12 cellular contexts compared by ENCODE assay signal in the genomic region with DNA sequence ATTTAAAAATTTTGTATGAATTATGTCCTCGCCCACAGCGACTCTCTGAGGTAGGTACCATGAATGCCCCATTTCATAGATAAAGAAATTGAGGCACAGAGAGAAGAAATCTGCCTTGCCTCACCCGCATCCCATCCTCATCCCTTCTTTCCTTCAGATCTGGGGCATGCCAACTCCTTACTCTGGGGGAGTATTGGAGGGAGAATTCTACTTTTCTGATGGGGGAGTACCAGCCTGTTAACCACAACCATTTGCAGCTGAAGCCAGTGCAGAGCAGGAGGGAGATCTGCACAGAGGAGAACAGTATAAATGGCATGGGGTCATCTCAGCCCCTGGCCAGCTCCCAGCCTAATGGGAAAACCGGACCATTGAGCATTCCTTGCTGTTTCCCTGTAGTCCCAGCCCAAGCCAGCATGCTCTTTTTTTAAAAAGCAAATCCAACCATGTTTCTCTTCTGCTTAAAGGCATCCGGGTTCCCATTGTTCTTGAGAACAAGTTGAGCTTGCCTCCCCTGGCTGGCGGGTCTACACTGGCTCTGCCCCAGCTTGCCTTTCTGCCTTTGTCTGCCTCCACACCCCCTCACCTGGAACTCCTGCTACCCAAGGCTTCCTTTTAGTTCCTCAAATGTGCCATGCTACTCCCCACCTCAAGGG. TPM values are rescaled to one million over a fixed set of nuclear protein-coding genes. Genes with fewer than 3 reads are reported as not detected.
A peak's percentile ranks its signal among the peaks of the same experiment; 100 is the strongest.
DNase-seq lines count a peak whose midpoint lies in the region; ATAC-seq and TF ChIP-seq lines count a peak whose summit lies in the region.
"Had no signal": no experiment of that assay in that cellular context is flagged by ENCODE, and none has a peak within 500 bp of the region (broad histone marks: within the 10 kb centered on the region; RNA-seq: fewer than 3 reads in every experiment).

No MANE protein-coding gene starts in this region.

- no peak overlapping the region for H3K4me3 ChIP-seq in HEK293 (ENCODE audit: low read depth, low read length)

- TF ChIP-seq CTCF in 22Rv1 (IDR thresholded peaks at IDR 0.05) (no peak), HEK293 (tag by site-specific recombination; IDR thresholded peaks at IDR 0.05) (no peak), MCF 10A (IDR thresholded peaks at IDR 0.05; ENCODE audit: unreplicated experiment) (no peak)

- H3K27ac ChIP-seq in 22Rv1 (peak overlapping the region; percentile 100), HEK293 (ENCODE audit: extremely low read depth, low read depth, low read length) (no peak overlapping the region)
- H3K27ac ChIP-seq: SJSA1 had no signal

- peak overlapping the region; percentile 91 for H3K4me3 Mint-ChIP-seq in MCF 10A (ENCODE audit: unreplicated experiment)
- peak overlapping the region; percentile 73 to 89 (median 82) for H3K4me3 Mint-ChIP-seq in naive thymus-derived CD8-positive, alpha-beta T cell

- H3K27me3 Mint-ChIP-seq in MCF 10A (ENCODE audit: insufficient read depth, unreplicated experiment), result no peaks in the 10 kb centered on the region
- peaks cover 41 to 62% (median 54%) of the 10 kb centered on the region in 5 donors for H3K27me3 Mint-ChIP-seq in naive thymus-derived CD8-positive, alpha-beta T cell

- CTCF ChIA-PET in HEK293 (lab: Yijun Ruan, JAX) (interaction anchor here (1.2 to 1.3 kb wide), 2 partner anchors 87 to 626 kb away, joined by 3 to 5 read pairs; no protein-coding TSS in a partner anchor), MCF 10A (lab: Yijun Ruan, JAX) (interaction anchor here (0.9 to 1.2 kb wide), 2 partner anchors 19 to 115 kb away, joined by 3 read pairs; no protein-coding TSS in a partner anchor)

- POLR2A ChIA-PET in HEK293 (lab: Yijun Ruan, JAX) (interaction anchor here (2.1 kb wide), 1 partner anchor 9 kb away, joined by 13 read pairs; the partner anchor contains the start of gene ZNF503), MCF 10A (lab: Yijun Ruan, JAX) (interaction anchor here (0.6 to 2.2 kb wide), 5 partner anchors 15 to 206 kb away, joined by 3 to 10 read pairs (median 6); no protein-coding TSS in a partner anchor)
- POLR2A ChIA-PET in naive thymus-derived CD8-positive, alpha-beta T cell (lab: Charles Lee), result interaction anchor here (1.0 kb wide), 1 partner anchor 19 kb away, joined by 3 read pairs; no protein-coding TSS in a partner anchor

- peaks cover 5% of the 10 kb centered on the region for H3K4me1 Mint-ChIP-seq in MCF 10A (ENCODE audit: insufficient read depth, unreplicated experiment)
- H3K4me1 Mint-ChIP-seq in naive thymus-derived CD8-positive, alpha-beta T cell, result peaks cover 7 to 24% (median 15%) of the 10 kb centered on the region in 4 donors

- peaks cover 0 to 17% of the 10 kb centered on the region in 2 experiments; a peak in 1 of 3 replicates for H3K36me3 ChIP-seq in HEK293 (ENCODE audit: control insufficient read depth in 2 of 2, insufficient read depth in 1 of 2, low read length in 2 of 2)
- H3K36me3 ChIP-seq: SJSA1, spleen had no signal

- intact Hi-C loops in MCF 10A (cut with micrococcal nuclease) (no loop called here), posterior vena cava (cut with DNase I) (no loop called here)

- H3K9me3 ChIP-seq in HEK293 (ENCODE audit: control insufficient read depth, insufficient read depth, low read depth, low read length), result no peaks in the 10 kb centered on the region
- H3K9me3 ChIP-seq: SJSA1, spleen had no signal

- peak overlapping the region; percentile 74 for H3K27ac Mint-ChIP-seq in MCF 10A (ENCODE audit: low read depth, unreplicated experiment)
- H3K27ac Mint-ChIP-seq in naive thymus-derived CD8-positive, alpha-beta T cell, result no peak overlapping the region

- no peaks in the 10 kb centered on the region for H3K9me3 Mint-ChIP-seq in MCF 10A (ENCODE audit: unreplicated experiment)
- H3K9me3 Mint-ChIP-seq in naive thymus-derived CD8-positive, alpha-beta T cell, result peaks cover 0 to 9% (median 0%) of the 10 kb centered on the region in 9 donors

- no TSS peak for BruUV-seq in MCF 10A (replicated peaks; lab: Mats Ljungman, UMichigan)

- H3K36me3 Mint-ChIP-seq in MCF 10A (ENCODE audit: insufficient read depth, unreplicated experiment), result peaks cover 8% of the 10 kb centered on the region
- peaks cover 0 to 4% (median 2%) of the 10 kb centered on the region in 3 donors for H3K36me3 Mint-ChIP-seq in naive thymus-derived CD8-positive, alpha-beta T cell

- H3K4me1 ChIP-seq in HEK293 (ENCODE audit: control insufficient read depth, insufficient read depth, low read length), result no peaks in the 10 kb centered on the region

- ATAC-seq in naive thymus-derived CD8-positive, alpha-beta T cell, result no peak
- no peak for ATAC-seq in HG02588 (IDR thresholded peaks at IDR 0.05; ENCODE audit: unreplicated experiment)

- DNase-seq in MCF 10A (ENCODE audit: unreplicated experiment) (no peak), posterior vena cava (ENCODE audit: low spot score) (no peak), NCI-H146 treated with DMSO at 0.1 percent for 48 hours (lab: John Stamatoyannopoulos, UW; ENCODE audit: unreplicated experiment) (no peak)
- no peak for DNase-seq in naive thymus-derived CD8-positive, alpha-beta T cell
- DNase-seq in effector CD8-positive, alpha-beta T cell (lab: John Stamatoyannopoulos, UW), result no peak
- DNase-seq: GOT3, NCI-H2029 treated with DMSO at 0.1 percent for 48 hours had no signal

TF ChIP-seq in HEK293, 187 proteins besides CTCF, POLR2A, EP300 and RAD21 (continues in another document):
- TF ChIP-seq ZNF560 (tag by site-specific recombination; IDR thresholded peaks at IDR 0.05; ENCODE audit: borderline replicate concordance), result no peak
- no peak for TF ChIP-seq ZNF335 (tag by site-specific recombination; conservative IDR thresholded peaks at IDR 0.05)
- no peak for TF ChIP-seq ZNF362 (tag by site-specific recombination; IDR thresholded peaks at IDR 0.05)
- TF ChIP-seq ZNF341 (tag by site-specific recombination; IDR thresholded peaks at IDR 0.05; ENCODE audit: low read depth), result no peak
- no peak for TF ChIP-seq KLF1 (tag by site-specific recombination; IDR thresholded peaks at IDR 0.05)
- no peak for TF ChIP-seq ZNF777 (tag by site-specific recombination; IDR thresholded peaks at IDR 0.05; ENCODE audit: borderline replicate concordance)
- TF ChIP-seq, protein P1, sequence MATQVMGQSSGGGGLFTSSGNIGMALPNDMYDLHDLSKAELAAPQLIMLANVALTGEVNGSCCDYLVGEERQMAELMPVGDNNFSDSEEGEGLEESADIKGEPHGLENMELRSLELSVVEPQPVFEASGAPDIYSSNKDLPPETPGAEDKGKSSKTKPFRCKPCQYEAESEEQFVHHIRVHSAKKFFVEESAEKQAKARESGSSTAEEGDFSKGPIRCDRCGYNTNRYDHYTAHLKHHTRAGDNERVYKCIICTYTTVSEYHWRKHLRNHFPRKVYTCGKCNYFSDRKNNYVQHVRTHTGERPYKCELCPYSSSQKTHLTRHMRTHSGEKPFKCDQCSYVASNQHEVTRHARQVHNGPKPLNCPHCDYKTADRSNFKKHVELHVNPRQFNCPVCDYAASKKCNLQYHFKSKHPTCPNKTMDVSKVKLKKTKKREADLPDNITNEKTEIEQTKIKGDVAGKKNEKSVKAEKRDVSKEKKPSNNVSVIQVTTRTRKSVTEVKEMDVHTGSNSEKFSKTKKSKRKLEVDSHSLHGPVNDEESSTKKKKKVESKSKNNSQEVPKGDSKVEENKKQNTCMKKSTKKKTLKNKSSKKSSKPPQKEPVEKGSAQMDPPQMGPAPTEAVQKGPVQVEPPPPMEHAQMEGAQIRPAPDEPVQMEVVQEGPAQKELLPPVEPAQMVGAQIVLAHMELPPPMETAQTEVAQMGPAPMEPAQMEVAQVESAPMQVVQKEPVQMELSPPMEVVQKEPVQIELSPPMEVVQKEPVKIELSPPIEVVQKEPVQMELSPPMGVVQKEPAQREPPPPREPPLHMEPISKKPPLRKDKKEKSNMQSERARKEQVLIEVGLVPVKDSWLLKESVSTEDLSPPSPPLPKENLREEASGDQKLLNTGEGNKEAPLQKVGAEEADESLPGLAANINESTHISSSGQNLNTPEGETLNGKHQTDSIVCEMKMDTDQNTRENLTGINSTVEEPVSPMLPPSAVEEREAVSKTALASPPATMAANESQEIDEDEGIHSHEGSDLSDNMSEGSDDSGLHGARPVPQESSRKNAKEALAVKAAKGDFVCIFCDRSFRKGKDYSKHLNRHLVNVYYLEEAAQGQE (tag by site-specific recombination; IDR thresholded peaks at IDR 0.05), result 0 out of 2 replicates have a peak, but pooled peaks have one; percentile 28
- no peak for TF ChIP-seq ZNF248 (tag by site-specific recombination; IDR thresholded peaks at IDR 0.05)
- TF ChIP-seq ZNF184 (tag by site-specific recombination; IDR thresholded peaks at IDR 0.05), result no peak
- no peak for TF ChIP-seq ZNF558 (tag by site-specific recombination; IDR thresholded peaks at IDR 0.05)
- TF ChIP-seq ZNF830 (tag by site-specific recombination; IDR thresholded peaks at IDR 0.05; ENCODE audit: low read depth), result no peak

RNA-seq across cellular contexts. Expression of gene ZNF503, which starts 8.7 kb away (rescaled TPM):
- total RNA-seq in MCF 10A (2022), result 7.3 and 8.1 TPM in 2 replicates
- total RNA-seq in naive thymus-derived CD8-positive, alpha-beta T cell, result under 1 TPM; 0.11 to 0.13 TPM
- polyA plus RNA-seq in naive thymus-derived CD8-positive, alpha-beta T cell, result not detected
- 10 to 100 TPM; 27.9 to 36.0 TPM for total RNA-seq in posterior vena cava

RNA-seq across cellular contexts. Expression of gene LRMDA, which starts 21.2 kb away (rescaled TPM):
- total RNA-seq in MCF 10A (2022) (not detected in 2 replicates), posterior vena cava (10 to 100 TPM; 14.4 to 18.0 TPM)
- not detected for total RNA-seq in naive thymus-derived CD8-positive, alpha-beta T cell
- not detected for polyA plus RNA-seq in naive thymus-derived CD8-positive, alpha-beta T cell
- total RNA-seq: SJSA1 had no signal

Comparison
In these comparisons a context has a peak if more than half of its experiments do, and no peak if none do; other contexts are left out.
1. RNA of gene LRMDA, which starts 21.2 kb away (total RNA-seq): 14.4 to 18.0 TPM in posterior vena cava; not detected in MCF 10A and not detected in naive thymus-derived CD8-positive, alpha-beta T cell; every median in the first group is over 10 times any median in the second.